In the genomic region with DNA sequence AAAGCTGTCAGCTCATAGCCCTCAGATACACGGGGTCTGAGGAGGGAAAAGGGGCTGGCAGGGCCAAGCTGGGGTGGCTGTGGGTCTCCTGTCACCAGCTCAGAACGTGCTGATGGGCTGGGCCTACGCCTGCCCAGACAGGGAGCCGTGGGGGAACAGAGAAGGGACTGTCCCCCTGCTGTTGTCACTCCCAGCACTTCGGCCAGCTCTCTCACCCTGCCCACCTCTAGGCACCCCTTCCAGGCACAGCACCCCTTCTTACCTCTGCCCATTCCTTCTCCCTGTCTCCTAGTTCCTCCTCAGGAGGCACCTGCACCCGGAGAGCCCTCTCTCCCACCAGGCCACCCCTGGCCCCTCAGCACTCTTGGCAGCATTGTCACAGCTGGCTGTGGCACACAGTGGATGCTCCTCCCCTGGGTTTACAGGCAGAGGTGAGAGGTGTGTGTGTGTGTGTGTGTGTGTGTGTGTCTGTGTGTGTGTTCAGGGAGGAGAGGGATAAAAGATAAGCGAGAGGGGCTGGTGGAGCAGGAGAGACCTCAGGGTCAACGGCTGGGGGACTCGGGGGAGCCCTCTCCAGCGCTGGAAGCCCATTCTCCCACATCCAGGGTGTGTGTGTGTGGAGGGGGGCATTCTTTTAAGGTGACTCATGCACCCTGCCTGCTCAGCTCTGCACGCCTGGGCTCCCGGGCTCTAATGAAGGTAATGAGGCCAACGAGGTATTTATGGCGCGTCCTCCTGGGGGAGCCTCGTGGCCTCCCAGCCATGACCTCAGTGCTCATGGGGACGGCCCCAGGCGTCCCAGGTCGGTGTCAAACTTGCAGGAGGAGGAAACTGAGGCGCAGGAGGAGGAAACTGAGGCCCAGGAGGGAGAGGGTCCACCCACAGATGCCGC, we compare ENCODE assay signal across 8 cellular contexts.
DNase-seq lines count a peak whose midpoint lies in the region; ATAC-seq lines count a peak whose summit lies in the region.

No MANE protein-coding gene starts in this region.

- intact Hi-C loops in left cardiac atrium (cut with DNase I): no loop called here

- peak overlapping the region in 1 of 2 donors; percentile 33 for H3K4me3 Mint-ChIP-seq in stimulated activated naive B cell treated with anti-CD40 and anti-IgM and Interleukin-4, amounts not matched to agents 10 μg/mL and 1 μg/mL and 100 μg/mL, for 72 hours

- DNase-seq in DMS 273 (lab: John Stamatoyannopoulos, UW; ENCODE audit: unreplicated experiment) (peak; percentile 22), DMS 273 treated with DMSO at 0.1 percent for 48 hours (lab: John Stamatoyannopoulos, UW) (no peak), SW480 (ENCODE audit: low spot score) (peak; percentile 91), left cardiac atrium (peak; percentile 48), middle frontal gyrus (ENCODE audit: extremely low spot score, low spot score) (no peak), NCI-H2107 (lab: John Stamatoyannopoulos, UW) (no peak)
- DNase-seq in stimulated activated naive B cell treated with anti-CD40 and anti-IgM and Interleukin-4, amounts not matched to agents 10 μg/mL and 1 μg/mL and 100 μg/mL, for 72 hours: no peak

- H3K27me3 Mint-ChIP-seq in stimulated activated naive B cell treated with anti-CD40 and anti-IgM and Interleukin-4, amounts not matched to agents 10 μg/mL and 1 μg/mL and 100 μg/mL, for 72 hours: no peaks in the 10 kb centered on the region

- peak; percentile 73 to 90 for ATAC-seq in left cardiac atrium
- ATAC-seq in stimulated activated naive B cell treated with anti-CD40 and anti-IgM and Interleukin-4, amounts not matched to agents 10 μg/mL and 1 μg/mL and 100 μg/mL, for 72 hours (replicated peaks): peak; percentile 77
- ATAC-seq in HG03175 (IDR thresholded peaks at IDR 0.05; ENCODE audit: unreplicated experiment): no peak

- no peaks in the 10 kb centered on the region for H3K9me3 Mint-ChIP-seq in stimulated activated naive B cell treated with anti-CD40 and anti-IgM and Interleukin-4, amounts not matched to agents 10 μg/mL and 1 μg/mL and 100 μg/mL, for 72 hours

- peaks cover 13% of the 10 kb centered on the region in 2 donors for H3K4me1 Mint-ChIP-seq in stimulated activated naive B cell treated with anti-CD40 and anti-IgM and Interleukin-4, amounts not matched to agents 10 μg/mL and 1 μg/mL and 100 μg/mL, for 72 hours

- H3K36me3 Mint-ChIP-seq in stimulated activated naive B cell treated with anti-CD40 and anti-IgM and Interleukin-4, amounts not matched to agents 10 μg/mL and 1 μg/mL and 100 μg/mL, for 72 hours: no peaks in the 10 kb centered on the region

- peak overlapping the region; percentile 70 for H3K27ac Mint-ChIP-seq in stimulated activated naive B cell treated with anti-CD40 and anti-IgM and Interleukin-4, amounts not matched to agents 10 μg/mL and 1 μg/mL and 100 μg/mL, for 72 hours

Comparison
In these comparisons a context has a peak if more than half of its experiments do, and no peak if none do; other contexts are left out.
1. DNase-seq: peak in DMS 273 (single experiment), SW480 (single experiment) and left cardiac atrium (single experiment); none in DMS 273 treated with DMSO at 0.1 percent for 48 hours (single experiment), stimulated activated naive B cell treated with anti-CD40 and anti-IgM and Interleukin-4, amounts not matched to agents 10 μg/mL and 1 μg/mL and 100 μg/mL, for 72 hours (single experiment), middle frontal gyrus (single experiment) and NCI-H2107 (single experiment).